Comparison of ENCODE assay signal across 8 cellular contexts in the genomic region with DNA sequence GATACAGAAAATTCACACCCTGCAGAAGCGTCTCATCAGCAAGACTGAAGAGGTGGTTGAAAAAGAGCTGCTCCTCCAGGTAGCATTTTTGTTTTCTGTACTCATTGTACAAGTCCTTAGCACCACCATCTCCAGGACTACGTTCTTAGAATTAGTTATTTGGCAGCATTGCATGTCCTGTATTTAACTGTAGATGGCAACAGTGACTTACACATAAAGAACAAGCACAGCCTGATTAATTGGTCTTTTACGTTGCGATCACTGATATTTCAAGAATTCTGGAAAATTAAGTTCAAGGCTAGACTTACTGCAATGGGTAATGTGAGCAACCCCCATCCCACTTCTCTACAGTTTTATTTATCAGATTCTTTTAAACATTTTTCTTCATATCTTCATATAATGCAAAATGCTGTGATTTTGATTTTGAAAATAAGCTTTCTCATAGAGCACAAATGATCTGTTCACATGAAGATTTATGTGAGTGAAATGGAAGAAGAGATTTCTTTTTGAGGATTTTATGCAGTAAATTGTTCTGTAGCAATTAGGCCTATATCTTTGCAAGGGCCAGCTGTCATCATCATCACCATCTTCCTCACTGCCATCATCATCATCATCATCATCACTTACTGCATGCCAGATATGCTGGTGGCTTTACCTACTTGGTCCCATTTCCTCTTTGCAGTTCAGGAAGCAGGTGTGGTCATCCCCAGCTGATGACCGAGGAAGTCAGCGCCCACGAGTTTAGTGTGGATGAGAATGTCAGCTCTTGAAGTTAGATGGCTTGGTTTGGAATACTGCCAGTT. TPM values are rescaled to one million over a fixed set of nuclear protein-coding genes. Genes with fewer than 3 reads are reported as not detected.
DNase-seq lines count a peak whose midpoint lies in the region; ATAC-seq, FAIRE-seq and TF ChIP-seq lines count a peak whose summit lies in the region.

No MANE protein-coding gene starts in this region.

- WGBS in adrenal gland, 4 donors = 26 to 32% (median 31%) methylated on average over 7 of the region's 7 CpGs
- 20% methylated on average over 7 of the region's 7 CpGs for WGBS in HepG2 (ENCODE audit: low lambda C conversion rate)

- H3K27ac Mint-ChIP-seq in activated CD4-positive, alpha-beta T cell treated with anti-CD3 and anti-CD28 coated beads, Interleukin-2, amount 10 ng/mL, durations not matched to agents 7 days and 5 days = no peak overlapping the region

- no peak overlapping the region for H3K9ac ChIP-seq in HepG2 (ENCODE audit: insufficient read depth, low read depth, low read length)

- no peaks in the 10 kb centered on the region for H3K79me2 ChIP-seq in HepG2 (ENCODE audit: insufficient read depth, low read length)

- H3K36me3 ChIP-seq in adrenal gland (replicated peaks in 1 of 2) (no peaks in the 10 kb centered on the region), HepG2 (replicated peaks in 1 of 2; ENCODE audit: control insufficient read depth in 1 of 2, insufficient read depth in 2 of 2, low read length in 2 of 2) (no peaks in the 10 kb centered on the region)

- DNase-seq in ELR (ENCODE audit: low read depth) (peak; percentile 75), HT-29 (ENCODE audit: low spot score) (peak; percentile 31), adrenal gland (peak in 1 of 7 donors; percentile 8), HepG2 (ENCODE audit: low spot score) (peak; percentile 17), ureter (ENCODE audit: low spot score) (no peak), UCSD-AML1 (lab: John Stamatoyannopoulos, UW; ENCODE audit: unreplicated experiment) (no peak)
- DNase-seq in activated CD4-positive, alpha-beta T cell treated with anti-CD3 and anti-CD28 coated beads, Interleukin-2, amount 10 ng/mL, durations not matched to agents 7 days and 5 days = no peak

- H3K27me3 ChIP-seq in adrenal gland = no peaks in the 10 kb centered on the region
- peaks cover 0 to 11% of the 10 kb centered on the region in 2 experiments; a peak in 2 of 5 replicates for H3K27me3 ChIP-seq in HepG2 (ENCODE audit: control insufficient read depth in 1 of 2, insufficient read depth in 2 of 2, low read length in 2 of 2)

- peaks cover 2% of the 10 kb centered on the region for H3K4me1 Mint-ChIP-seq in activated CD4-positive, alpha-beta T cell treated with anti-CD3 and anti-CD28 coated beads, Interleukin-2, amount 10 ng/mL, durations not matched to agents 7 days and 5 days

- TF ChIP-seq CTCF in adrenal gland (IDR thresholded peaks at IDR 0.05) (peak; percentile 47 to 84 (median 74)), HepG2 (CRISPR knock-in tag; IDR thresholded peaks at IDR 0.05) (peak; percentile 56)

- no peaks in the 10 kb centered on the region for H3K9me3 Mint-ChIP-seq in activated CD4-positive, alpha-beta T cell treated with anti-CD3 and anti-CD28 coated beads, Interleukin-2, amount 10 ng/mL, durations not matched to agents 7 days and 5 days

- FAIRE-seq in HepG2 (lab: Jason Lieb, UNC) = no peak

- H3K27ac ChIP-seq in adrenal gland = no peak overlapping the region
- H3K27ac ChIP-seq in HepG2 (ENCODE audit: extremely low read length, insufficient read depth, low read length) = no peak overlapping the region

- intact Hi-C loops in adrenal gland (cut with DNase I) (loop anchor here in 1 of 2 donors (10.0 kb wide), 2 partner anchors 178 to 518 kb away; no protein-coding TSS in a partner anchor), HepG2 (cut with micrococcal nuclease; ENCODE audit: unreplicated experiment) (no loop called here)

- H3K9me3 ChIP-seq in adrenal gland (replicated peaks in 1 of 3) (no peaks in the 10 kb centered on the region), HepG2 (ENCODE audit: low read length) (no peaks in the 10 kb centered on the region)

- H3K27me3 Mint-ChIP-seq in activated CD4-positive, alpha-beta T cell treated with anti-CD3 and anti-CD28 coated beads, Interleukin-2, amount 10 ng/mL, durations not matched to agents 7 days and 5 days = peaks cover 30% of the 10 kb centered on the region

- H3K4me3 Mint-ChIP-seq in activated CD4-positive, alpha-beta T cell treated with anti-CD3 and anti-CD28 coated beads, Interleukin-2, amount 10 ng/mL, durations not matched to agents 7 days and 5 days = no peak overlapping the region

- H3K4me3 ChIP-seq in adrenal gland (no peak overlapping the region), HepG2 (replicated peaks in 1 of 3; ENCODE audit: insufficient read depth in 1 of 3, low read depth in 2 of 3, low read length in 3 of 3) (no peak overlapping the region)

- CTCF ChIA-PET in HepG2 (lab: Yijun Ruan, JAX; ENCODE audit: low intra/inter-chr PET ratio, low total read pairs) = no interaction called here
- CTCF ChIA-PET in activated CD4-positive, alpha-beta T cell treated with anti-CD3 and anti-CD28 coated beads, Interleukin-2, amount 10 ng/mL, durations not matched to agents 7 days and 5 days (lab: Charles Lee) = interaction anchor here (0.7 to 1.2 kb wide), 3 partner anchors 9 to 207 kb away, joined by 3 read pairs; no protein-coding TSS in a partner anchor

- no peaks in the 10 kb centered on the region for H4K20me1 ChIP-seq in HepG2 (ENCODE audit: insufficient read depth, low read length)

- in situ Hi-C loops in HepG2 (cut with HindIII; ENCODE audit: extremely low pct_ligation_motif_present, low pct_unique_long_range_greater_than_20kb) = loop anchor here (10.0 kb wide), 1 partner anchor 208 kb away; no protein-coding TSS in a partner anchor

- no peak overlapping the region for H3K4me2 ChIP-seq in HepG2 (ENCODE audit: low read depth, low read length)

- TF ChIP-seq RAD21 in HepG2 (CRISPR knock-in tag; IDR thresholded peaks at IDR 0.05) = no peak

- POLR2A ChIA-PET in HepG2 (lab: Yijun Ruan, JAX) = no interaction called here
- POLR2A ChIA-PET in activated CD4-positive, alpha-beta T cell treated with anti-CD3 and anti-CD28 coated beads, Interleukin-2, amount 10 ng/mL, durations not matched to agents 7 days and 5 days (lab: Charles Lee) = no interaction called here

- ATAC-seq in HepG2 (peak; percentile 49; the same call in 1 of the 3 replicates), HG03045 (IDR thresholded peaks at IDR 0.05; ENCODE audit: unreplicated experiment) (no peak)

- TF ChIP-seq POLR2A in adrenal gland (IDR thresholded peaks at IDR 0.05) = no peak
- no peak for TF ChIP-seq POLR2A in HepG2 (IDR thresholded peaks at IDR 0.05; ENCODE audit: insufficient read depth in 1 of 2, low read depth in 2 of 2, low read length in 2 of 2)

- TF ChIP-seq EP300 in HepG2 (IDR thresholded peaks at IDR 0.05; ENCODE audit: low read depth in 2 of 2, low read length in 2 of 2) = no peak
- no peak for TF ChIP-seq EP300 in HepG2 (CRISPR knock-in tag; IDR thresholded peaks at IDR 0.05; ENCODE audit: borderline replicate concordance)

- H3K36me3 Mint-ChIP-seq in activated CD4-positive, alpha-beta T cell treated with anti-CD3 and anti-CD28 coated beads, Interleukin-2, amount 10 ng/mL, durations not matched to agents 7 days and 5 days (ENCODE audit: low read depth) = no peaks in the 10 kb centered on the region

- H3K4me1 ChIP-seq in adrenal gland (replicated peaks in 1 of 2) (no peaks in the 10 kb centered on the region), HepG2 (ENCODE audit: insufficient read depth, low read length) (no peaks in the 10 kb centered on the region)

- no peak overlapping the region for H2AFZ ChIP-seq in HepG2 (ENCODE audit: low read length)

- BruUV-seq in HepG2 (replicated peaks; lab: Mats Ljungman, UMichigan) = no TSS peak

TF ChIP-seq in HepG2, 621 proteins besides CTCF, POLR2A, EP300 and RAD21:
- TF ChIP-seq ZNF629 (CRISPR knock-in tag; conservative IDR thresholded peaks at IDR 0.05) = no peak
- no peak for TF ChIP-seq KLF12 (CRISPR knock-in tag; IDR thresholded peaks at IDR 0.05; ENCODE audit: borderline replicate concordance)
- peak; percentile 66; the same call in 1 of the 2 replicates for TF ChIP-seq CREB1 (IDR thresholded peaks at IDR 0.05)
- TF ChIP-seq CREB1 (CRISPR knock-in tag; IDR thresholded peaks at IDR 0.05) = no peak
- TF ChIP-seq STAG1 (CRISPR knock-in tag; IDR thresholded peaks at IDR 0.05) = peak; percentile 66
- peak; percentile 23; the same call in 1 of the 2 replicates for TF ChIP-seq SMC3 (IDR thresholded peaks at IDR 0.05; ENCODE audit: low read length)

RNA-seq across cellular contexts. Expression of a gene that starts 53.3 kb away (rescaled TPM):
- 0.03 TPM in 1 of 2 replicates, not detected in the other for total RNA-seq in HT-29 (2014; rRNA removed; shearing (Covaris generic))
- 1 to 10 TPM in 2 of 8 donors, under 1 TPM in 6; 0.11 to 2.9 (median 0.67) TPM for total RNA-seq in adrenal gland
- polyA plus RNA-seq in adrenal gland = 1 to 10 TPM in 2 of 3 donors, under 1 TPM in 1; 0.42 to 1.3 (median 1.1) TPM
- total RNA-seq in HepG2 (2016; rRNA removed; fragmentation: Illumina TruSeq; extraction: Trizol) = not detected in 2 replicates
- not detected in 2 replicates for total RNA-seq in HepG2 (2016; cell fraction: cytosol; rRNA removed; fragmentation: Illumina TruSeq; extraction: Trizol; ENCODE audit: low read depth)
- not detected in 2 replicates for total RNA-seq in HepG2 (2016; cell fraction: insoluble cytoplasmic fraction; rRNA removed; fragmentation: Illumina TruSeq; extraction: Trizol)
- not detected in 2 replicates for total RNA-seq in HepG2 (2016; cell fraction: membrane; rRNA removed; fragmentation: Illumina TruSeq; extraction: Trizol)
- not detected in 2 replicates for total RNA-seq in HepG2 (2016; cell fraction: nucleus; rRNA removed; fragmentation: Illumina TruSeq; extraction: Trizol)
- polyA plus RNA-seq in HepG2 (2011; rRNA removed) = 0.03 TPM in 2 replicates
- polyA plus RNA-seq in HepG2 (2011; cell fraction: cytosol; rRNA removed) = not detected in 2 replicates
- 0.12 and 0.19 TPM in 2 replicates for polyA plus RNA-seq in HepG2 (2011; cell fraction: nucleus; rRNA removed)
- polyA plus RNA-seq in HepG2 (2012) = 0.09 TPM in 1 of 2 replicates, not detected in the other
- not detected in 2 replicates for polyA plus RNA-seq in HepG2 (2016; cell fraction: cytosol; fragmentation: Illumina TruSeq; extraction: Trizol; ENCODE audit: low read depth)
- polyA plus RNA-seq in HepG2 (2016; cell fraction: insoluble cytoplasmic fraction; fragmentation: Illumina TruSeq; extraction: Trizol; ENCODE audit: low read depth) = not detected in 2 replicates
- not detected in 2 replicates for polyA plus RNA-seq in HepG2 (2016; cell fraction: membrane; fragmentation: Illumina TruSeq; extraction: Trizol; ENCODE audit: low read depth)
- not detected in 2 replicates for polyA plus RNA-seq in HepG2 (2016; cell fraction: nucleus; fragmentation: Illumina TruSeq; extraction: Trizol; ENCODE audit: insufficient read depth, low read depth)
- not detected in 2 replicates for polyA minus RNA-seq in HepG2 (2011; rRNA and poly(A)+ RNA removed; ENCODE audit: low replicate concordance)
- polyA minus RNA-seq in HepG2 (2011; cell fraction: cytosol; rRNA and poly(A)+ RNA removed) = not detected in 2 replicates
- 0.13 TPM in 1 of 2 replicates, not detected in the other for polyA minus RNA-seq in HepG2 (2011; cell fraction: nucleus; rRNA and poly(A)+ RNA removed)
- 0.55 TPM for total RNA-seq in ureter
- under 1 TPM; 0.22 to 0.27 TPM for total RNA-seq in activated CD4-positive, alpha-beta T cell treated with anti-CD3 and anti-CD28 coated beads, Interleukin-2, amount 10 ng/mL, durations not matched to agents 7 days and 5 days

Comparison
In these comparisons a context has a peak if more than half of its experiments do, and no peak if none do; other contexts are left out.
1. DNase-seq: peak in ELR (single experiment), HT-29 (single experiment) and HepG2 (single experiment); none in ureter (single experiment), activated CD4-positive, alpha-beta T cell treated with anti-CD3 and anti-CD28 coated beads, Interleukin-2, amount 10 ng/mL, durations not matched to agents 7 days and 5 days (single experiment) and UCSD-AML1 (single experiment).